17 cellular contexts compared by ENCODE assay signal in the genomic region with DNA sequence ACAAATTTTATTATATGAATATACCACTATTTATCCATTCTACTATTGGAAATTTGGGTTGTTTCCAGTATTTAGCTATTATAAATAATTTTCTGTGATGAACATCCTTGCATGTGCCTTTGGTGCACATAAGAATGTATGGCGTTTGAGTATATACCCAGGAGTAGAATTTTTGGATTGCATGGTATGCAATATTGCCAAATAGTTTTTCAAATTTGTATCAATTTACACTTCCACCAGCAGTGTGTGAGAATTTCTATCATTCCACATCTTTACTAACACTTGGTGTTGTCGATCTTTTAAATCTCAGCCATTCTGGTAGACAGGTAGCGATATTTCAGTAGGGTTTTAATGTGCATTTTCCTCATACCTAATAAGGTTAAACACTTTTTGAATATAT.
"Had no signal": no experiment of that assay in that cellular context is flagged by ENCODE, and none has a peak within 500 bp of the region (broad histone marks: within the 10 kb centered on the region; RNA-seq: fewer than 3 reads in every experiment).

No MANE protein-coding gene starts in this region.

- DNase-seq: colonic mucosa; cortex of kidney; effector CD8-positive, alpha-beta T cell; effector memory CD8-positive, alpha-beta T cell; endodermal cell; esophagus squamous epithelium; foreskin melanocyte; gastrocnemius medialis; glutamatergic neuron; head of caudate nucleus; heart right ventricle; left cardiac atrium; left lung; left ventricle myocardium superior; lower lobe of right lung; mucosa of descending colon had no signal

- H3K4me1 ChIP-seq: colonic mucosa, esophagus squamous epithelium, gastrocnemius medialis, left lung, lower lobe of right lung had no signal

- H3K36me3 ChIP-seq: colonic mucosa, esophagus squamous epithelium, gastrocnemius medialis, heart right ventricle, left lung, lower lobe of right lung had no signal

- H3K27me3 ChIP-seq: colonic mucosa, gastrocnemius medialis, left lung had no signal

- H3K27ac ChIP-seq: colonic mucosa, epithelial cell of prostate, esophagus squamous epithelium, gastrocnemius medialis, heart right ventricle, left lung, lower lobe of right lung had no signal

- H3K9me3 ChIP-seq: colonic mucosa, esophagus squamous epithelium, gastrocnemius medialis, heart right ventricle, left lung, lower lobe of right lung, mucosa of descending colon had no signal

- H3K4me3 ChIP-seq: colonic mucosa, esophagus squamous epithelium, gastrocnemius medialis, heart right ventricle, left lung, lower lobe of right lung, mucosa of descending colon had no signal
